ENCODE assay signal across 7 cellular contexts in genomic region chr2:75561566-75562512, GRCh38. TPM values are rescaled to one million over a fixed set of nuclear protein-coding genes. Genes with fewer than 3 reads are reported as not detected.
A peak's percentile ranks its signal among the peaks of the same experiment; 100 is the strongest.
DNase-seq lines count a peak whose midpoint lies in the region; TF ChIP-seq lines count a peak whose summit lies in the region.

No MANE protein-coding gene starts in this region.

- H3K27me3 Mint-ChIP-seq in endodermal cell (ENCODE audit: insufficient read depth): peaks cover 51% of the 10 kb centered on the region
- no peaks in the 10 kb centered on the region for H3K27me3 Mint-ChIP-seq in osteocyte (ENCODE audit: unreplicated experiment)

- H3K9me2 ChIP-seq in Loucy (replicated peaks; ENCODE audit: low read depth, low read length): no peaks in the 10 kb centered on the region

- no peaks in the 10 kb centered on the region for H3F3A ChIP-seq in Loucy (ENCODE audit: low read depth)

- H3K27ac ChIP-seq in endodermal cell (ENCODE audit: low read depth, low read length): no peak overlapping the region

- H3K36me3 ChIP-seq in Loucy (ENCODE audit: insufficient read depth, low read length): no peaks in the 10 kb centered on the region
- no peaks in the 10 kb centered on the region for H3K36me3 ChIP-seq in endodermal cell (ENCODE audit: control insufficient read depth, insufficient read depth, low read length)

- DNase-seq in ELR (ENCODE audit: low read depth) (peak; percentile 61), endodermal cell (no peak), osteocyte (ENCODE audit: extremely low spot score, unreplicated experiment) (peak; percentile 67), cerebellar nuclear complex (lab: John Stamatoyannopoulos, UW) (no peak), SW 1271 (lab: John Stamatoyannopoulos, UW) (no peak), putamen (ENCODE audit: low spot score) (no peak)

- H4K20me1 ChIP-seq in Loucy (ENCODE audit: insufficient read depth, low read length, poor library complexity, severe bottlenecking): no peaks in the 10 kb centered on the region

- H3K36me3 Mint-ChIP-seq in endodermal cell (ENCODE audit: low read depth) (no peaks in the 10 kb centered on the region), osteocyte (ENCODE audit: unreplicated experiment) (no peaks in the 10 kb centered on the region)

- H2AFZ ChIP-seq in Loucy (ENCODE audit: low read length): no peak overlapping the region

- H3K9me3 Mint-ChIP-seq in endodermal cell (no peaks in the 10 kb centered on the region), osteocyte (ENCODE audit: unreplicated experiment) (no peaks in the 10 kb centered on the region)

- peaks cover 28% of the 10 kb centered on the region for H3K27me3 ChIP-seq in Loucy (ENCODE audit: insufficient read depth, low read length, poor library complexity, severe bottlenecking)
- H3K27me3 ChIP-seq in endodermal cell (ENCODE audit: control insufficient read depth, insufficient read depth, low read length, poor library complexity, severe bottlenecking): peaks cover 72% of the 10 kb centered on the region

- H3K27ac Mint-ChIP-seq in endodermal cell: no peak overlapping the region
- H3K27ac Mint-ChIP-seq in osteocyte (ENCODE audit: unreplicated experiment): peak overlapping the region; percentile 91

- H3K4me1 ChIP-seq in Loucy (ENCODE audit: insufficient read depth, low read length, poor library complexity, severe bottlenecking): peaks cover 48% of the 10 kb centered on the region
- H3K4me1 ChIP-seq in endodermal cell (ENCODE audit: control insufficient read depth, insufficient read depth, low read length): no peaks in the 10 kb centered on the region

- H3K9me3 ChIP-seq in Loucy (ENCODE audit: insufficient read depth, low read depth, low read length) (no peaks in the 10 kb centered on the region), endodermal cell (ENCODE audit: control insufficient read depth, low read length) (no peaks in the 10 kb centered on the region)

- H3K4me1 Mint-ChIP-seq in endodermal cell (peaks cover 15% of the 10 kb centered on the region), osteocyte (ENCODE audit: unreplicated experiment) (peaks cover 63% of the 10 kb centered on the region)

- peak overlapping the region; percentile 74 for H3K4me3 ChIP-seq in Loucy (ENCODE audit: low read length, poor library complexity, severe bottlenecking)
- no peak overlapping the region for H3K4me3 ChIP-seq in endodermal cell (ENCODE audit: low read length)

- H3K4me2 ChIP-seq in Loucy (ENCODE audit: low read depth, low read length, poor library complexity, severe bottlenecking): peak overlapping the region; percentile 94

- H3K79me2 ChIP-seq in Loucy (ENCODE audit: insufficient read depth, low read length): no peaks in the 10 kb centered on the region

- peak overlapping the region; percentile 77 for H3K4me3 Mint-ChIP-seq in endodermal cell
- peak overlapping the region; percentile 98 for H3K4me3 Mint-ChIP-seq in osteocyte (ENCODE audit: unreplicated experiment)

- 81 to 85% methylated on average over 11 of the region's 11 CpGs for WGBS in endodermal cell (ENCODE audit: insufficient coverage in 1 of 2, insufficient read length in 1 of 2), 2 experiments

- TF ChIP-seq CTCF in Loucy (conservative IDR thresholded peaks at IDR 0.05; ENCODE audit: low read length) (no peak), endodermal cell (conservative IDR thresholded peaks at IDR 0.05) (no peak), osteocyte (IDR thresholded peaks at IDR 0.05) (no peak)

- no peak overlapping the region for H3K9ac ChIP-seq in Loucy (ENCODE audit: low read depth, low read length, poor library complexity, severe bottlenecking)
- no peak overlapping the region for H3K9ac ChIP-seq in endodermal cell (ENCODE audit: extremely low read depth, low read length, poor library complexity, severe bottlenecking)

RNA-seq across cellular contexts. Expression of gene EVA1A, which starts 1.1 kb away (rescaled TPM):
- total RNA-seq in endodermal cell (1 to 10 TPM; 1.2 to 1.8 TPM), osteocyte (30.7 and 33.5 TPM in 2 replicates)
- 3.3 TPM for polyA plus RNA-seq in endodermal cell (2013, experiment 1 of 2)
- 3.3 TPM for polyA plus RNA-seq in endodermal cell (2013, experiment 2 of 2)

Comparison
In these comparisons a context has a peak if more than half of its experiments do, and no peak if none do; other contexts are left out.
1. DNase-seq: peak in ELR (single experiment) and osteocyte (single experiment); none in endodermal cell (single experiment), cerebellar nuclear complex (0 of 2), SW 1271 (0 of 2) and putamen (single experiment).
2. RNA of gene EVA1A, which starts 1.1 kb away (total RNA-seq): 30.7 to 33.5 TPM in osteocyte; 1.2 to 1.8 TPM in endodermal cell; every median in the first group is over 10 times any median in the second.